ENCODE assay signal across 8 cellular contexts in the genomic region with DNA sequence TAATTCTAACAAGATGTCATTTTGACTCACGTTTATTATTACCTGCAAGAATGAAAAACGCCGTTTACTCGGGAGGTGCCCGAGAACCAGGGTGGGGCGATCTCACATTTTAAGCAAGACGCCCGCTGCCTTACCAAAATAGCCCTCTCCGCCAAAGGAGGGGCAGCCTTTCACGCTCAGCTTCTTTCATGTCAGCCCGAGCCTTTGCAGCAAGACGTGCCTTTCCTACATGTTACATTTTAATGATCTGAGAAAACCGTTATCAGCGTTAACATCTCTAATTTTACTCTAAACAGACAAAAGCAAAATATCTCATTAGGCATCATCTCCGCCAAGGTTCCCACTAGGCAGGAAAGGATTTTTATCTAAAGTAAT. TPM values are rescaled to one million over a fixed set of nuclear protein-coding genes. Genes with fewer than 3 reads are reported as not detected.
DNase-seq lines count a peak whose midpoint lies in the region; ATAC-seq and TF ChIP-seq lines count a peak whose summit lies in the region.

No MANE protein-coding gene starts in this region.

- H3K27ac Mint-ChIP-seq in T-helper 17 cell, result peak overlapping the region; percentile 89

- peak in 1 of 3 donors; percentile 18 for DNase-seq in T-helper 17 cell
- DNase-seq in choroid plexus epithelial cell (ENCODE audit: low read depth), result no peak
- no peak for DNase-seq in osteoblast (ENCODE audit: insufficient read length, low spot score, missing footprints)
- DNase-seq in NCI-H2081 (lab: John Stamatoyannopoulos, UW), result no peak
- no peak for DNase-seq in SIG-M5 (lab: John Stamatoyannopoulos, UW)
- DNase-seq in medulla oblongata (ENCODE audit: extremely low spot score), result no peak

- H3K79me2 ChIP-seq in osteoblast (ENCODE audit: insufficient read depth, low read length), result no peaks in the 10 kb centered on the region

- peaks cover 22% of the 10 kb centered on the region for H3K4me1 Mint-ChIP-seq in T-helper 17 cell

- H3K4me3 Mint-ChIP-seq in T-helper 17 cell, result peak overlapping the region; percentile 93

- no peak for TF ChIP-seq CTCF in choroid plexus epithelial cell (conservative IDR thresholded peaks at IDR 0.05; ENCODE audit: low read depth, low read length)
- no peak for TF ChIP-seq CTCF in osteoblast (IDR thresholded peaks at IDR 0.05; ENCODE audit: extremely low read depth, low read depth, low read length)

- H3K9me3 ChIP-seq in T-helper 17 cell (ENCODE audit: control insufficient read depth, low read length, poor library complexity, severe bottlenecking) (no peaks in the 10 kb centered on the region), osteoblast (ENCODE audit: low read depth, low read length) (no peaks in the 10 kb centered on the region)

- peak overlapping the region; percentile 45; the same call in 1 of the 2 replicates for H3K4me3 ChIP-seq in GM08714 (ENCODE audit: low read length)
- H3K4me3 ChIP-seq in choroid plexus epithelial cell (ENCODE audit: low read depth, low read length), result peak overlapping the region; percentile 66
- peak overlapping the region; percentile 73 for H3K4me3 ChIP-seq in osteoblast (ENCODE audit: insufficient read depth, low read length)

- peaks cover 3% of the 10 kb centered on the region for H3K27me3 Mint-ChIP-seq in T-helper 17 cell

- H3K4me2 ChIP-seq in osteoblast (ENCODE audit: insufficient read depth, low read length), result peak overlapping the region; percentile 86

- H3K27me3 ChIP-seq in osteoblast (ENCODE audit: insufficient read depth, low read length), result peaks cover 53% of the 10 kb centered on the region

- H2AFZ ChIP-seq in osteoblast (ENCODE audit: low read length), result peak overlapping the region; percentile 11

- H4K20me1 ChIP-seq in osteoblast (ENCODE audit: insufficient read depth, low read length), result no peaks in the 10 kb centered on the region

- no peak overlapping the region for H3K27ac ChIP-seq in osteoblast (ENCODE audit: low read depth, low read length)

- no peaks in the 10 kb centered on the region for H3K36me3 ChIP-seq in osteoblast (ENCODE audit: insufficient read depth, low read length)

- peaks cover 8% of the 10 kb centered on the region for H3K36me3 Mint-ChIP-seq in T-helper 17 cell (ENCODE audit: low read depth)

- ATAC-seq in T-helper 17 cell (no peak), GM18858 (IDR thresholded peaks at IDR 0.05; ENCODE audit: unreplicated experiment) (no peak)

- H3K4me1 ChIP-seq in osteoblast (ENCODE audit: insufficient read depth, low read length), result no peaks in the 10 kb centered on the region

RNA-seq across cellular contexts. Expression of gene BACH2, which starts 2.0 kb away (rescaled TPM):
- total RNA-seq in T-helper 17 cell (10 to 100 TPM; 53.7 to 69.9 TPM), osteoblast (3.6 and 4.4 TPM in 2 replicates)

Comparison
In these comparisons a context has a peak if more than half of its experiments do, and no peak if none do; other contexts are left out.
1. RNA of gene BACH2, which starts 2.0 kb away (total RNA-seq): 53.7 to 69.9 TPM in T-helper 17 cell; 3.6 to 4.4 TPM in osteoblast; every median in the first group is over 10 times any median in the second.
2. Peak in every context shown above with its lines, with median percentiles within 50 percentile points of each other: H3K4me3 ChIP-seq.